ENCODE assay signal across 10 cellular contexts in genomic region chr10:69321865-69322264, GRCh38. TPM values are rescaled to one million over a fixed set of nuclear protein-coding genes. Genes with fewer than 3 reads are reported as not detected.
DNase-seq lines count a peak whose midpoint lies in the region; ATAC-seq and TF ChIP-seq lines count a peak whose summit lies in the region.
"Had no signal": no experiment of that assay in that cellular context is flagged by ENCODE, and none has a peak within 500 bp of the region (broad histone marks: within the 10 kb centered on the region; RNA-seq: fewer than 3 reads in every experiment).

No MANE protein-coding gene starts in this region.

- intact Hi-C loops in CD14-positive monocyte (cut with micrococcal nuclease), result loop anchor here in 1 of 2 donors (5.0 kb wide), 1 partner anchor 35 kb away; no protein-coding TSS in a partner anchor
- intact Hi-C loops in naive thymus-derived CD4-positive, alpha-beta T cell (cut with micrococcal nuclease), result loop anchor here in 1 of 2 donors (10.0 kb wide), 1 partner anchor 1083 kb away; the partner anchor contains the start of gene EIF4EBP2

- H3K27ac Mint-ChIP-seq in CD14-positive monocyte (peak overlapping the region in 4 of 7 donors; percentile 32 to 85 (median 47)), brain (peak overlapping the region; percentile 3 to 51 (median 24))
- H3K27ac Mint-ChIP-seq in naive thymus-derived CD4-positive, alpha-beta T cell, result peak overlapping the region; percentile 1 to 95 (median 70)
- H3K27ac Mint-ChIP-seq: activated naive CD4-positive, alpha-beta T cell treated with anti-CD3 and anti-CD28 coated beads, Interleukin-2, amount 10 ng/mL, durations not matched to agents 7 days and 5 days had no signal

- H3K4me3 Mint-ChIP-seq in CD14-positive monocyte, result no peak overlapping the region
- H3K4me3 Mint-ChIP-seq in brain, result peak overlapping the region; percentile 92 to 99 (median 97)
- peak overlapping the region in 7 of 10 donors; percentile 25 to 96 (median 88) for H3K4me3 Mint-ChIP-seq in naive thymus-derived CD4-positive, alpha-beta T cell

- H3K4me1 Mint-ChIP-seq in CD14-positive monocyte, result peaks cover 64% of the 10 kb centered on the region
- peaks cover 80% of the 10 kb centered on the region for H3K4me1 Mint-ChIP-seq in brain
- peaks cover 19 to 76% (median 58%) of the 10 kb centered on the region in 7 donors for H3K4me1 Mint-ChIP-seq in naive thymus-derived CD4-positive, alpha-beta T cell

- H3K4me1 ChIP-seq in Karpas-422 (ENCODE audit: low read length), result peaks cover 61% of the 10 kb centered on the region
- H3K4me1 ChIP-seq in naive thymus-derived CD4-positive, alpha-beta T cell (ENCODE audit: control insufficient read depth in 2 of 2, insufficient read depth in 2 of 2, low read length in 2 of 2), result peaks cover 22 to 29% of the 10 kb centered on the region in 2 donors

- H3K9me2 ChIP-seq in Karpas-422 (replicated peaks; ENCODE audit: insufficient read depth, low read length), result no peaks in the 10 kb centered on the region

- ATAC-seq in naive thymus-derived CD4-positive, alpha-beta T cell, result no peak
- no peak for ATAC-seq in HG03175 (IDR thresholded peaks at IDR 0.05; ENCODE audit: unreplicated experiment)
- ATAC-seq in GM21515 (IDR thresholded peaks at IDR 0.05; ENCODE audit: unreplicated experiment), result no peak

- H3K27me3 Mint-ChIP-seq in CD14-positive monocyte (ENCODE audit: low read depth in 3 of 3), result peaks cover 0 to 2% (median 0%) of the 10 kb centered on the region in 3 donors
- peaks cover 10% of the 10 kb centered on the region for H3K27me3 Mint-ChIP-seq in brain
- H3K27me3 Mint-ChIP-seq in naive thymus-derived CD4-positive, alpha-beta T cell, result no peaks in the 10 kb centered on the region
- H3K27me3 Mint-ChIP-seq: activated naive CD4-positive, alpha-beta T cell treated with anti-CD3 and anti-CD28 coated beads, Interleukin-2, amount 10 ng/mL, durations not matched to agents 7 days and 5 days had no signal

- H3K36me3 Mint-ChIP-seq in CD14-positive monocyte, result peaks cover 5 to 23% of the 10 kb centered on the region in 2 donors
- peaks cover 6% of the 10 kb centered on the region for H3K36me3 Mint-ChIP-seq in brain
- H3K36me3 Mint-ChIP-seq in naive thymus-derived CD4-positive, alpha-beta T cell, result peaks cover 0 to 4% (median 0%) of the 10 kb centered on the region in 5 donors

- H3K9me3 Mint-ChIP-seq in CD14-positive monocyte (no peaks in the 10 kb centered on the region), brain (peaks cover 0 to 6% (median 0%) of the 10 kb centered on the region in 5 experiments)
- no peaks in the 10 kb centered on the region for H3K9me3 Mint-ChIP-seq in naive thymus-derived CD4-positive, alpha-beta T cell
- H3K9me3 Mint-ChIP-seq: activated naive CD4-positive, alpha-beta T cell treated with anti-CD3 and anti-CD28 coated beads, Interleukin-2, amount 10 ng/mL, durations not matched to agents 7 days and 5 days had no signal

- no peak overlapping the region for H2AFZ ChIP-seq in Karpas-422 (ENCODE audit: low read length)

- no peak overlapping the region for H3K27ac ChIP-seq in Karpas-422 (ENCODE audit: low read length)
- peak overlapping the region; percentile 44 for H3K27ac ChIP-seq in naive thymus-derived CD4-positive, alpha-beta T cell (ENCODE audit: low read depth, low read length)

- H3K9me3 ChIP-seq in Karpas-422 (ENCODE audit: low read length), result no peaks in the 10 kb centered on the region
- H3K9me3 ChIP-seq in naive thymus-derived CD4-positive, alpha-beta T cell (ENCODE audit: control insufficient read depth in 2 of 3, low read length in 3 of 3), result no peaks in the 10 kb centered on the region

- POLR2A ChIA-PET in naive thymus-derived CD4-positive, alpha-beta T cell (lab: Charles Lee), result interaction anchor here (0.9 to 1.1 kb wide), 2 partner anchors 10 to 14 kb away, joined by 3 to 4 read pairs; no protein-coding TSS in a partner anchor

- no peak overlapping the region for H3K4me3 ChIP-seq in Karpas-422 (ENCODE audit: low read length)
- no peak overlapping the region for H3K4me3 ChIP-seq in naive thymus-derived CD4-positive, alpha-beta T cell (ENCODE audit: low read length)

- peaks cover 82% of the 10 kb centered on the region for H3K79me2 ChIP-seq in Karpas-422 (ENCODE audit: low read length)

- H3K27me3 ChIP-seq in Karpas-422 (ENCODE audit: low read length), result no peaks in the 10 kb centered on the region
- no peaks in the 10 kb centered on the region for H3K27me3 ChIP-seq in naive thymus-derived CD4-positive, alpha-beta T cell (ENCODE audit: control insufficient read depth in 2 of 2, insufficient read depth in 2 of 2, low read length in 2 of 2)

- no peak for DNase-seq in CD14-positive monocyte (ENCODE audit: low spot score)
- peak; percentile 33 for DNase-seq in Karpas-422
- DNase-seq in naive thymus-derived CD4-positive, alpha-beta T cell, result no peak
- no peak for DNase-seq in H4 (ENCODE audit: low spot score)
- no peak for DNase-seq in cerebellar cortex (ENCODE audit: low spot score)
- DNase-seq: activated CD4-positive, CD25-positive, alpha-beta regulatory T cell treated with anti-CD3 and anti-CD28 coated beads, Interleukin-2, amount 50 U/mL, for 72 hours; activated naive CD4-positive, alpha-beta T cell treated with anti-CD3 and anti-CD28 coated beads, Interleukin-2, amount 10 ng/mL, durations not matched to agents 7 days and 5 days had no signal

- H3K4me2 ChIP-seq in Karpas-422 (ENCODE audit: low read depth, low read length, poor library complexity, severe bottlenecking), result no peak overlapping the region

- CTCF ChIA-PET in naive thymus-derived CD4-positive, alpha-beta T cell (lab: Charles Lee), result no interaction called here

- H3K36me3 ChIP-seq in Karpas-422 (ENCODE audit: insufficient read depth, low read length), result no peaks in the 10 kb centered on the region
- peaks cover 0 to 5% (median 0%) of the 10 kb centered on the region in 3 experiments for H3K36me3 ChIP-seq in naive thymus-derived CD4-positive, alpha-beta T cell (ENCODE audit: control insufficient read depth in 2 of 3, insufficient read depth in 3 of 3, low read length in 3 of 3)

- H3K9ac ChIP-seq in Karpas-422 (ENCODE audit: low read length), result no peak overlapping the region

- TF ChIP-seq CTCF in CD14-positive monocyte (IDR thresholded peaks at IDR 0.05), result no peak
- no peak for TF ChIP-seq CTCF in brain (conservative IDR thresholded peaks at IDR 0.05)

- H4K20me1 ChIP-seq in Karpas-422 (ENCODE audit: insufficient read depth, low read depth, low read length), result peaks cover 22% of the 10 kb centered on the region; the same call in 1 of the 2 replicates

RNA-seq across cellular contexts. Expression of gene HK1, which starts 43.6 kb away (rescaled TPM):
- polyA plus RNA-seq in CD14-positive monocyte (100 to 1,000 TPM; 125 to 146 TPM), brain (ENCODE audit: insufficient read depth, low read depth, low replicate concordance) (116 TPM)
- total RNA-seq in Karpas-422 (2014; rRNA removed; shearing (Covaris generic); ENCODE audit: low replicate concordance), result 54.6 and 86.5 TPM in 2 replicates
- total RNA-seq in naive thymus-derived CD4-positive, alpha-beta T cell, result 100 to 1,000 TPM in 1 of 5 experiments, 10 to 100 TPM in 4; 60.1 to 144 (median 66.3) TPM
- 100 to 1,000 TPM in 1 of 2 donors, 10 to 100 TPM in 1; 95.5 to 138 TPM for polyA plus RNA-seq in naive thymus-derived CD4-positive, alpha-beta T cell
- total RNA-seq in H4 (2014; rRNA removed; shearing (Covaris generic)), result 24.4 and 32.1 TPM in 2 replicates

Comparison
In these comparisons a context has a peak if more than half of its experiments do, and no peak if none do; other contexts are left out.
1. H3K4me3 Mint-ChIP-seq: peak in brain (5 of 5) and naive thymus-derived CD4-positive, alpha-beta T cell (7 of 10); none in CD14-positive monocyte (0 of 2).
2. Peak in every context shown above with its lines, with median percentiles within 50 percentile points of each other: H3K27ac Mint-ChIP-seq.